In the genomic region with DNA sequence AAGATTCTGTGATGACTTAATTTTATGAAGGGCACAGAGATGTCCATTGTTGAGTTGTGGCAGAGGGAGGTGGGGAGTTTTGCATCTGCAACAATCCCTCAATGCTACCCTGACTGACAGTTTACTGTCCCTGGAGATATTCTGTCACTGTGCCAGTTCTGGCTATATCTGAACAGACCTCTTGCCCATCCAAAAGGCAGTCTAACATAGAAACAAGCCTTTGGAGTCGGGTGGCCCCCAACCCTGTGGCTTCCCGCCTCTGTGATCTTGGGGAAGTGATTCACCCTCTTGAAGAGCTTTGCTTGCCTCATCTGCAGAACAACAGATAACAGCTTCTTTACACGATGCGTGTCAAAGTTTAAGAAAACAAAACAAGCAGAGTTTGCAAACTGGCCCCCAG, we compare ENCODE assay signal across 8 cellular contexts.
DNase-seq lines count a peak whose midpoint lies in the region; ATAC-seq lines count a peak whose summit lies in the region.

No MANE protein-coding gene starts in this region.

- DNase-seq in ELF-1 (ENCODE audit: low read depth, low spot score): peak; percentile 35
- peak; percentile 63 for DNase-seq in SKM-1 treated with dmso at 0.1 percent for 144 hours (lab: John Stamatoyannopoulos, UW; ENCODE audit: unreplicated experiment)
- peak; percentile 61 for DNase-seq in activated naive CD8-positive, alpha-beta T cell treated with anti-CD3 and anti-CD28 coated beads, Interleukin-2, amount 50 U/mL, for 24 hours
- peak in 29 of 56 donors; percentile 9 to 64 (median 41) for DNase-seq in nucleus accumbens (lab: John Stamatoyannopoulos, UW)
- DNase-seq in dedifferentiated amniotic fluid mesenchymal stem cell (ENCODE audit: extremely low spot score): no peak
- DNase-seq in NCI-H69 (lab: John Stamatoyannopoulos, UW): no peak

- peak overlapping the region; percentile 68 for H3K4me3 Mint-ChIP-seq in activated naive CD8-positive, alpha-beta T cell treated with anti-CD3 and anti-CD28 coated beads, Interleukin-2, amount 50 U/mL, for 24 hours
- H3K4me3 Mint-ChIP-seq in stimulated activated memory B cell treated with anti-CD40 and anti-IgM and Interleukin-4, amounts not matched to agents 10 μg/mL and 1 μg/mL and 100 μg/mL, for 72 hours: no peak overlapping the region

- H3K27ac Mint-ChIP-seq in activated naive CD8-positive, alpha-beta T cell treated with anti-CD3 and anti-CD28 coated beads, Interleukin-2, amount 50 U/mL, for 24 hours: peak overlapping the region; percentile 67
- no peak overlapping the region for H3K27ac Mint-ChIP-seq in stimulated activated memory B cell treated with anti-CD40 and anti-IgM and Interleukin-4, amounts not matched to agents 10 μg/mL and 1 μg/mL and 100 μg/mL, for 72 hours

- H3K9me3 Mint-ChIP-seq in activated naive CD8-positive, alpha-beta T cell treated with anti-CD3 and anti-CD28 coated beads, Interleukin-2, amount 50 U/mL, for 24 hours: no peaks in the 10 kb centered on the region
- H3K9me3 Mint-ChIP-seq in stimulated activated memory B cell treated with anti-CD40 and anti-IgM and Interleukin-4, amounts not matched to agents 10 μg/mL and 1 μg/mL and 100 μg/mL, for 72 hours: no peaks in the 10 kb centered on the region

- peaks cover 3% of the 10 kb centered on the region for H3K36me3 Mint-ChIP-seq in activated naive CD8-positive, alpha-beta T cell treated with anti-CD3 and anti-CD28 coated beads, Interleukin-2, amount 50 U/mL, for 24 hours (ENCODE audit: low read depth)
- no peaks in the 10 kb centered on the region for H3K36me3 Mint-ChIP-seq in stimulated activated memory B cell treated with anti-CD40 and anti-IgM and Interleukin-4, amounts not matched to agents 10 μg/mL and 1 μg/mL and 100 μg/mL, for 72 hours

- ATAC-seq in activated naive CD8-positive, alpha-beta T cell treated with anti-CD3 and anti-CD28 coated beads, Interleukin-2, amount 50 U/mL, for 24 hours: peak; percentile 35
- ATAC-seq in GM19455 (IDR thresholded peaks at IDR 0.05; ENCODE audit: unreplicated experiment): no peak
- no peak for ATAC-seq in stimulated activated memory B cell treated with anti-CD40 and anti-IgM and Interleukin-4, amounts not matched to agents 10 μg/mL and 1 μg/mL and 100 μg/mL, for 72 hours

- no peaks in the 10 kb centered on the region for H3K27me3 Mint-ChIP-seq in activated naive CD8-positive, alpha-beta T cell treated with anti-CD3 and anti-CD28 coated beads, Interleukin-2, amount 50 U/mL, for 24 hours
- H3K27me3 Mint-ChIP-seq in stimulated activated memory B cell treated with anti-CD40 and anti-IgM and Interleukin-4, amounts not matched to agents 10 μg/mL and 1 μg/mL and 100 μg/mL, for 72 hours: no peaks in the 10 kb centered on the region

- H3K4me1 Mint-ChIP-seq in activated naive CD8-positive, alpha-beta T cell treated with anti-CD3 and anti-CD28 coated beads, Interleukin-2, amount 50 U/mL, for 24 hours: peaks cover 55% of the 10 kb centered on the region
- peaks cover 27% of the 10 kb centered on the region for H3K4me1 Mint-ChIP-seq in stimulated activated memory B cell treated with anti-CD40 and anti-IgM and Interleukin-4, amounts not matched to agents 10 μg/mL and 1 μg/mL and 100 μg/mL, for 72 hours

Comparison
In these comparisons a context has a peak if more than half of its experiments do, and no peak if none do; other contexts are left out.
1. DNase-seq: peak in ELF-1 (single experiment), SKM-1 treated with dmso at 0.1 percent for 144 hours (single experiment), activated naive CD8-positive, alpha-beta T cell treated with anti-CD3 and anti-CD28 coated beads, Interleukin-2, amount 50 U/mL, for 24 hours (single experiment) and nucleus accumbens (29 of 56); none in dedifferentiated amniotic fluid mesenchymal stem cell (single experiment) and NCI-H69 (single experiment).